Comparison of ENCODE assay signal across 18 cellular contexts in genomic region chr9:138052322-138052615, GRCh38.
DNase-seq lines count a peak whose midpoint lies in the region; ATAC-seq and TF ChIP-seq lines count a peak whose summit lies in the region.
"Had no signal": no experiment of that assay in that cellular context is flagged by ENCODE, and none has a peak within 500 bp of the region (broad histone marks: within the 10 kb centered on the region; RNA-seq: fewer than 3 reads in every experiment).

No MANE protein-coding gene starts in this region.

- no peak overlapping the region for H3K18ac ChIP-seq in H9 (ENCODE audit: insufficient read length, low read depth, low read length)

- DNase-seq in activated CD4-positive, alpha-beta memory T cell treated with anti-CD3 and anti-CD28 coated beads, Interleukin-2, amount 10 ng/mL, durations not matched to agents 7 days and 5 days, result peak; percentile 7
- DNase-seq in activated CD4-positive, alpha-beta memory T cell treated with anti-CD3 and anti-CD28 coated beads for 36 hours, result no peak
- DNase-seq in H9 (no peak), left lobe of liver (ENCODE audit: low spot score) (peak; percentile 27), upper lobe of right lung (peak; percentile 36), ACHN (no peak), activated gamma-delta T cell (lab: John Stamatoyannopoulos, UW) (no peak)
- DNase-seq: CD8-positive, alpha-beta memory T cell; GDM1; IMR-90; Karpas-422; MG63; NCI-H1092; NCI-H2081 treated with DMSO at 0.1 percent for 48 hours; NCI-H524; PC-9 had no signal

- no peak overlapping the region for H3K4me2 ChIP-seq in H9 (ENCODE audit: insufficient read depth, insufficient read length, low read length)
- H3K4me2 ChIP-seq: PC-9 had no signal

- POLR2A ChIA-PET in activated CD4-positive, alpha-beta memory T cell treated with anti-CD3 and anti-CD28 coated beads, Interleukin-2, amount 10 ng/mL, durations not matched to agents 7 days and 5 days (lab: Charles Lee), result no interaction called here
- POLR2A ChIA-PET in activated CD4-positive, alpha-beta memory T cell treated with anti-CD3 and anti-CD28 coated beads for 36 hours (lab: Charles Lee), result no interaction called here

- no peaks in the 10 kb centered on the region for H3K36me3 ChIP-seq in upper lobe of right lung
- H3K36me3 ChIP-seq: MG63 had no signal

- in situ Hi-C loops in ACHN (cut with HindIII; ENCODE audit: low pct_ligation_motif_present, low pct_unique_long_range_greater_than_20kb, low sequenced_read_pairs), result no loop called here

- no peak overlapping the region for H3T11ph ChIP-seq in H9 (ENCODE audit: low read length)

- no peaks in the 10 kb centered on the region for H3K27me3 ChIP-seq in H9 (ENCODE audit: insufficient read depth, low read length)
- peaks cover 5% of the 10 kb centered on the region for H3K27me3 ChIP-seq in upper lobe of right lung
- H3K27me3 ChIP-seq: MG63 had no signal

- no peak overlapping the region for H4K5ac ChIP-seq in H9 (ENCODE audit: insufficient read length, low read depth, low read length)

- H3K27me3 Mint-ChIP-seq in activated CD4-positive, alpha-beta memory T cell treated with anti-CD3 and anti-CD28 coated beads, Interleukin-2, amount 10 ng/mL, durations not matched to agents 7 days and 5 days, result no peaks in the 10 kb centered on the region
- peaks cover 10% of the 10 kb centered on the region for H3K27me3 Mint-ChIP-seq in activated CD4-positive, alpha-beta memory T cell treated with anti-CD3 and anti-CD28 coated beads for 36 hours
- no peaks in the 10 kb centered on the region for H3K27me3 Mint-ChIP-seq in H9 (ENCODE audit: low read depth)

- ATAC-seq in left lobe of liver (no peak), upper lobe of right lung (no peak), GM19395 (IDR thresholded peaks at IDR 0.05; ENCODE audit: unreplicated experiment) (no peak)
- ATAC-seq: GM12878 had no signal

- H2BK12ac ChIP-seq in H9 (ENCODE audit: insufficient read length, low read depth, low read length), result no peak overlapping the region

- no peak overlapping the region for H2BK20ac ChIP-seq in H9 (ENCODE audit: low read depth, low read length, poor library complexity, severe bottlenecking)

- H3K23ac ChIP-seq in H9 (ENCODE audit: insufficient read length, low read depth, low read length), result no peak overlapping the region

- no CpG with 5 or more reads among the region's 4 CpGs for WGBS in H9 (ENCODE audit: extremely low coverage, insufficient read length, low lambda C conversion rate)

- H2BK120ac ChIP-seq in H9 (ENCODE audit: low read depth, low read length, poor library complexity, severe bottlenecking), result no peak overlapping the region

- H2BK5ac ChIP-seq in H9 (ENCODE audit: insufficient read length, low read length), result no peak overlapping the region

- H3K14ac ChIP-seq in H9 (ENCODE audit: insufficient read depth, low read length), result no peak overlapping the region

- no peaks in the 10 kb centered on the region for H3K4me1 Mint-ChIP-seq in activated CD4-positive, alpha-beta memory T cell treated with anti-CD3 and anti-CD28 coated beads, Interleukin-2, amount 10 ng/mL, durations not matched to agents 7 days and 5 days
- no peaks in the 10 kb centered on the region for H3K4me1 Mint-ChIP-seq in activated CD4-positive, alpha-beta memory T cell treated with anti-CD3 and anti-CD28 coated beads for 36 hours (ENCODE audit: low read depth)
- peaks cover 4 to 13% of the 10 kb centered on the region in 2 experiments for H3K4me1 Mint-ChIP-seq in H9
- H3K4me1 Mint-ChIP-seq: CD8-positive, alpha-beta memory T cell had no signal

- H3K9me3 ChIP-seq in H9 (ENCODE audit: control insufficient read depth, low read depth, low read length), result no peaks in the 10 kb centered on the region
- H3K9me3 ChIP-seq in upper lobe of right lung, result no peaks in the 10 kb centered on the region
- H3K9me3 ChIP-seq: MG63 had no signal

- no peak overlapping the region for H4K8ac ChIP-seq in H9 (replicated peaks; ENCODE audit: insufficient read length, low read depth, low read length)

- H3K4me1 ChIP-seq in H9 (ENCODE audit: insufficient read depth, low read length), result no peaks in the 10 kb centered on the region
- no peaks in the 10 kb centered on the region for H3K4me1 ChIP-seq in upper lobe of right lung

- H2BK15ac ChIP-seq in H9 (ENCODE audit: low read depth, low read length), result no peak overlapping the region

- no peak overlapping the region for H2AFZ ChIP-seq in H9 (ENCODE audit: low read length)
- H2AFZ ChIP-seq: PC-9 had no signal

- H3K79me1 ChIP-seq in H9 (ENCODE audit: insufficient read depth, low read depth, low read length, poor library complexity, severe bottlenecking), result no peaks in the 10 kb centered on the region

- CTCF ChIA-PET in activated CD4-positive, alpha-beta memory T cell treated with anti-CD3 and anti-CD28 coated beads, Interleukin-2, amount 10 ng/mL, durations not matched to agents 7 days and 5 days (lab: Charles Lee), result no interaction called here
- CTCF ChIA-PET in activated CD4-positive, alpha-beta memory T cell treated with anti-CD3 and anti-CD28 coated beads for 36 hours (lab: Charles Lee), result no interaction called here

- no peak for TF ChIP-seq CTCF in H9 (conservative IDR thresholded peaks at IDR 0.05)
- no peak for TF ChIP-seq CTCF in upper lobe of right lung (IDR thresholded peaks at IDR 0.05)

- H3K23me2 ChIP-seq in H9 (ENCODE audit: insufficient read length, low read depth, low read length, poor library complexity, severe bottlenecking), result no peaks in the 10 kb centered on the region

- no peak overlapping the region for H3K4me3 ChIP-seq in upper lobe of right lung
- H3K4me3 ChIP-seq: GM12878, MG63, PC-9 had no signal

- H3K27ac ChIP-seq in H9 (ENCODE audit: insufficient read length, low read depth, low read length), result no peak overlapping the region
- no peak overlapping the region for H3K27ac ChIP-seq in upper lobe of right lung
- H3K27ac ChIP-seq: PC-9 had no signal

- H3K9ac ChIP-seq in H9 (ENCODE audit: extremely low read depth, insufficient read length, low read length), result no peak overlapping the region

- intact Hi-C loops in activated CD4-positive, alpha-beta memory T cell treated with anti-CD3 and anti-CD28 coated beads for 36 hours (cut with micrococcal nuclease), result no loop called here
- intact Hi-C loops in upper lobe of right lung (cut with DNase I), result no loop called here

- no peak overlapping the region for H2AK5ac ChIP-seq in H9 (ENCODE audit: insufficient read length, low read length)

- no peak overlapping the region for H3K56ac ChIP-seq in H9 (ENCODE audit: insufficient read length, low read depth, low read length)

- H3K36me3 Mint-ChIP-seq in activated CD4-positive, alpha-beta memory T cell treated with anti-CD3 and anti-CD28 coated beads, Interleukin-2, amount 10 ng/mL, durations not matched to agents 7 days and 5 days (ENCODE audit: low read depth), result no peaks in the 10 kb centered on the region
- H3K36me3 Mint-ChIP-seq in activated CD4-positive, alpha-beta memory T cell treated with anti-CD3 and anti-CD28 coated beads for 36 hours, result no peaks in the 10 kb centered on the region
- H3K36me3 Mint-ChIP-seq in H9 (ENCODE audit: insufficient read depth in 1 of 3, low read depth in 3 of 3), result peaks cover 14 to 47% (median 20%) of the 10 kb centered on the region in 3 experiments
- H3K36me3 Mint-ChIP-seq: CD8-positive, alpha-beta memory T cell had no signal

- H3K9me3 Mint-ChIP-seq in activated CD4-positive, alpha-beta memory T cell treated with anti-CD3 and anti-CD28 coated beads, Interleukin-2, amount 10 ng/mL, durations not matched to agents 7 days and 5 days, result no peaks in the 10 kb centered on the region
- H3K9me3 Mint-ChIP-seq in activated CD4-positive, alpha-beta memory T cell treated with anti-CD3 and anti-CD28 coated beads for 36 hours, result no peaks in the 10 kb centered on the region
- H3K9me3 Mint-ChIP-seq in H9, result no peaks in the 10 kb centered on the region
- H3K9me3 Mint-ChIP-seq: CD8-positive, alpha-beta memory T cell had no signal

- no peak overlapping the region for H3K4ac ChIP-seq in H9 (ENCODE audit: low read depth, low read length)

- H3K27ac Mint-ChIP-seq in activated CD4-positive, alpha-beta memory T cell treated with anti-CD3 and anti-CD28 coated beads, Interleukin-2, amount 10 ng/mL, durations not matched to agents 7 days and 5 days, result no peak overlapping the region
- no peak overlapping the region for H3K27ac Mint-ChIP-seq in activated CD4-positive, alpha-beta memory T cell treated with anti-CD3 and anti-CD28 coated beads for 36 hours
- peak overlapping the region in 2 of 3 experiments; percentile 57 to 80; a peak in 1 of 7 replicates for H3K27ac Mint-ChIP-seq in H9

- no peak overlapping the region for H4K91ac ChIP-seq in H9 (ENCODE audit: insufficient read length, low read depth, low read length)

- H3K4me3 Mint-ChIP-seq in activated CD4-positive, alpha-beta memory T cell treated with anti-CD3 and anti-CD28 coated beads, Interleukin-2, amount 10 ng/mL, durations not matched to agents 7 days and 5 days, result no peak overlapping the region
- H3K4me3 Mint-ChIP-seq in activated CD4-positive, alpha-beta memory T cell treated with anti-CD3 and anti-CD28 coated beads for 36 hours, result no peak overlapping the region
- H3K4me3 Mint-ChIP-seq in H9, result no peak overlapping the region
- H3K4me3 Mint-ChIP-seq: CD8-positive, alpha-beta memory T cell had no signal

- no peaks in the 10 kb centered on the region for H3K79me2 ChIP-seq in H9 (ENCODE audit: insufficient read depth, low read length)

- H4K20me1 ChIP-seq in H9 (ENCODE audit: control insufficient read depth, insufficient read depth, insufficient read length), result no peaks in the 10 kb centered on the region

Comparison
In these comparisons a context has a peak if more than half of its experiments do, and no peak if none do; other contexts are left out.
1. DNase-seq: peak in activated CD4-positive, alpha-beta memory T cell treated with anti-CD3 and anti-CD28 coated beads, Interleukin-2, amount 10 ng/mL, durations not matched to agents 7 days and 5 days (single experiment), left lobe of liver (single experiment) and upper lobe of right lung (single experiment); none in activated CD4-positive, alpha-beta memory T cell treated with anti-CD3 and anti-CD28 coated beads for 36 hours (single experiment), H9 (single experiment), ACHN (single experiment) and activated gamma-delta T cell (single experiment).
2. H3K27ac Mint-ChIP-seq: peak in H9 (2 of 3); none in activated CD4-positive, alpha-beta memory T cell treated with anti-CD3 and anti-CD28 coated beads, Interleukin-2, amount 10 ng/mL, durations not matched to agents 7 days and 5 days (single experiment) and activated CD4-positive, alpha-beta memory T cell treated with anti-CD3 and anti-CD28 coated beads for 36 hours (single experiment).